Comparison of ENCODE assay signal across 9 cellular contexts in genomic region chr6:89793586-89793985, GRCh38. TPM values are rescaled to one million over a fixed set of nuclear protein-coding genes. Genes with fewer than 3 reads are reported as not detected.
DNase-seq lines count a peak whose midpoint lies in the region; ATAC-seq and TF ChIP-seq lines count a peak whose summit lies in the region.
"Had no signal": no experiment of that assay in that cellular context is flagged by ENCODE, and none has a peak within 500 bp of the region (broad histone marks: within the 10 kb centered on the region; RNA-seq: fewer than 3 reads in every experiment).

No MANE protein-coding gene starts in this region.

- no peak overlapping the region for H3K27ac Mint-ChIP-seq in Calu3 (ENCODE audit: unreplicated experiment)

- BruUV-seq in Calu3 (replicated peaks; lab: Mats Ljungman, UMichigan): TSS peak; percentile 22

- H4K20me1 ChIP-seq in BLaER1: peaks cover 31% of the 10 kb centered on the region

- H3K4me2 ChIP-seq in BLaER1: peak overlapping the region; percentile 67

- H3K4me3 ChIP-seq in BLaER1: no peak overlapping the region
- no peak overlapping the region for H3K4me3 ChIP-seq in WERI-Rb-1 (ENCODE audit: low read depth, low read length)

- H3K9me3 ChIP-seq in BLaER1: no peaks in the 10 kb centered on the region
- no peaks in the 10 kb centered on the region for H3K9me3 ChIP-seq in WERI-Rb-1 (ENCODE audit: severe bottlenecking)

- peaks cover 19% of the 10 kb centered on the region for H3K36me3 Mint-ChIP-seq in Calu3 (ENCODE audit: insufficient read depth, unreplicated experiment)

- H3K9me3 Mint-ChIP-seq in Calu3 (ENCODE audit: low read depth, unreplicated experiment): no peaks in the 10 kb centered on the region
- H3K9me3 Mint-ChIP-seq: CD8-positive, alpha-beta memory T cell had no signal

- H3K4me3 Mint-ChIP-seq in Calu3 (ENCODE audit: low read depth, unreplicated experiment): no peak overlapping the region

- peaks cover 7% of the 10 kb centered on the region for H3K4me1 Mint-ChIP-seq in Calu3 (ENCODE audit: low read depth, unreplicated experiment)

- H3K9ac ChIP-seq in BLaER1: no peak overlapping the region

- TF ChIP-seq CTCF in Calu3 (IDR thresholded peaks at IDR 0.05; ENCODE audit: unreplicated experiment): no peak
- no peak for TF ChIP-seq CTCF in WERI-Rb-1 (IDR thresholded peaks at IDR 0.05; ENCODE audit: low read depth, low read length)

- peaks cover 25% of the 10 kb centered on the region for H3K36me3 ChIP-seq in BLaER1
- H3K36me3 ChIP-seq in WERI-Rb-1: peaks cover 46% of the 10 kb centered on the region

- DNase-seq in Calu3 (no peak), UCSD-AML1 (lab: John Stamatoyannopoulos, UW; ENCODE audit: unreplicated experiment) (peak; percentile 10), left cardiac atrium (peak; percentile 31), WERI-Rb-1 (no peak), AG08396 (ENCODE audit: low spot score) (no peak)
- DNase-seq in stimulated activated CD4-positive, alpha-beta T cell treated with anti-CD3 and anti-CD28 coated beads, Interleukin-2, amount 100 ng/mL, for 48 hours: no peak
- DNase-seq: kidney had no signal

- H3K27me3 ChIP-seq in BLaER1 (no peaks in the 10 kb centered on the region), WERI-Rb-1 (ENCODE audit: insufficient read depth, low read depth, severe bottlenecking) (no peaks in the 10 kb centered on the region)

- peaks cover 33% of the 10 kb centered on the region for H3K4me1 ChIP-seq in BLaER1

- H3K27ac ChIP-seq in BLaER1: no peak overlapping the region
- H3K27ac ChIP-seq in WERI-Rb-1: no peak overlapping the region

- intact Hi-C loops in Calu3 (cut with micrococcal nuclease; ENCODE audit: unreplicated experiment): no loop called here
- intact Hi-C loops in left cardiac atrium (cut with DNase I): no loop called here

- ATAC-seq in left cardiac atrium: peak; percentile 78 to 85

- CTCF ChIA-PET in Calu3 (lab: Charles Lee): interaction anchor here (0.6 kb wide), 1 partner anchor 145 kb away, joined by 3 read pairs; no protein-coding TSS in a partner anchor

- no peaks in the 10 kb centered on the region for H3K27me3 Mint-ChIP-seq in Calu3 (ENCODE audit: unreplicated experiment)
- H3K27me3 Mint-ChIP-seq: CD8-positive, alpha-beta memory T cell had no signal

RNA-seq across cellular contexts. Expression of gene MDN1, which starts 26.0 kb away (rescaled TPM):
- total RNA-seq in Calu3 (2022): 50.0 and 54.0 TPM in 2 replicates
- 10 to 100 TPM; 22.4 to 23.6 TPM for total RNA-seq in left cardiac atrium

RNA-seq across cellular contexts. Expression of gene CASP8AP2, which starts 36.1 kb away (rescaled TPM):
- total RNA-seq in Calu3 (2022) (21.2 and 24.3 TPM in 2 replicates), left cardiac atrium (10 to 100 TPM; 11.2 to 14.2 TPM)

Comparison
In these comparisons a context has a peak if more than half of its experiments do, and no peak if none do; other contexts are left out.
1. DNase-seq: peak in UCSD-AML1 (single experiment) and left cardiac atrium (single experiment); none in Calu3 (single experiment), stimulated activated CD4-positive, alpha-beta T cell treated with anti-CD3 and anti-CD28 coated beads, Interleukin-2, amount 100 ng/mL, for 48 hours (0 of 2), WERI-Rb-1 (single experiment) and AG08396 (single experiment).